In the genomic region with DNA sequence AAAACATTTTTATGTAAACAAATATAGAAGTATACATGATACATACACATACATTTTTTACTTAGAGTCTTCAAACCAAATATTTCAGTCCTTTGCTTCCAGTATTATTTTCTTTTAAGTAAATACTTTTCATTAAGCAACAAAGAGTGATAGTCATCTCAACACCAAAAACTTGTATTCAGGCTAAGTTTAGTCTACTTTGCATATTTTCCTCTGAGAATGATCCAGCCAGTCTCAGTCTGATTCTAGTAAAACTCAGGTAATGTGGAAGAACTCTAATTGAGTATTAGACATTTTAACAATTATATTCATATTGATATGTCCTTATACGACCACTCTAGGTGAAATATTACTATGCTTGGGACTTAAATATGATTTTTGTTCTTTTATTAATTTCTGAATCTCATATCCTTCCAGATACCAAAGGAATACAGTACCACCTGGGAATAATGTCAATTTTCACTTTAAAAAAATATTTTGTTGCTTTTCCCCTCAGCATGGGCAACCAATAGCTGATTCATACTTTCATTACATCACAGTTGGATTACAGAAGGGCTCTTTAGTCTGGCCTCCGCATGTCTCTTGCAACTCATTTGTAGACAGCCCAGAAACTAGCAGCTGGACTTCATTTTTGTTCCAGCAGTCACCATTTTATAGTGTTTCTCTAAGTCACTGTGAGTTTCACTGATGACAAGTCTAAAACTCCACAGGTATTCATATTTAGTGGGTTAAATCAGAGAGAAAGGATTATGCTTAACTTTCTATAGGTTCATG, we compare ENCODE assay signal across 10 cellular contexts.
DNase-seq lines count a peak whose midpoint lies in the region; ATAC-seq, FAIRE-seq and TF ChIP-seq lines count a peak whose summit lies in the region.
"Had no signal": no experiment of that assay in that cellular context is flagged by ENCODE, and none has a peak within 500 bp of the region (broad histone marks: within the 10 kb centered on the region; RNA-seq: fewer than 3 reads in every experiment).

No MANE protein-coding gene starts in this region.

- H3K9me3 ChIP-seq in A549: no peaks in the 10 kb centered on the region
- H3K9me3 ChIP-seq: BLaER1 had no signal

- peaks cover 24% of the 10 kb centered on the region for H3K4me1 ChIP-seq in A549
- H3K4me1 ChIP-seq: BLaER1 had no signal

- DNase-seq in A549 (ENCODE audit: low read depth in 1 of 2, low spot score in 1 of 2): peak in 1 of 2 experiments; percentile 20
- DNase-seq in Right ventricle myocardium superior: no peak
- DNase-seq in immature natural killer cell: no peak
- DNase-seq in activated naive CD4-positive, alpha-beta T cell treated with Interleukin-2 at 50 U/mL for 16 hours: no peak
- DNase-seq in left colon: no peak
- DNase-seq in NK-92 (lab: John Stamatoyannopoulos, UW; ENCODE audit: unreplicated experiment): no peak
- DNase-seq: islet precursor cell had no signal

- H3K9me3 Mint-ChIP-seq in immature natural killer cell: no peaks in the 10 kb centered on the region

- intact Hi-C loops in Right ventricle myocardium superior (cut with DNase I): no loop called here
- intact Hi-C loops in left colon (cut with DNase I, micrococcal nuclease): no loop called here

- TF ChIP-seq EP300 in A549 (IDR thresholded peaks at IDR 0.05): no peak

- TF ChIP-seq RAD21 in A549 (conservative IDR thresholded peaks at IDR 0.05 in 1 of 2, IDR thresholded peaks at IDR 0.05 in 1 of 2): no peak

- no peak for TF ChIP-seq CTCF in A549 (IDR thresholded peaks at IDR 0.05)

- ATAC-seq in A549: 0 out of 6 replicates have a peak, but pooled peaks of 1 of the 2 experiments have one; percentile 18
- peak; percentile 87 for ATAC-seq in GM19351 (IDR thresholded peaks at IDR 0.05; ENCODE audit: unreplicated experiment)
- peak; percentile 66 for ATAC-seq in HG03139 (IDR thresholded peaks at IDR 0.05; ENCODE audit: unreplicated experiment)
- peak; percentile 72 for ATAC-seq in Right ventricle myocardium superior (ENCODE audit: poor library complexity)
- ATAC-seq in left colon: no peak

- CTCF ChIA-PET in A549 (lab: Yijun Ruan, JAX): no interaction called here

- WGBS in A549 (ENCODE audit: missing lambda C conversion rate): 81% methylated on average over 2 of the region's 2 CpGs

- H3K27ac ChIP-seq in A549: peak overlapping the region in 1 of 2 experiments; percentile 18; a peak in 1 of 6 replicates
- H3K27ac ChIP-seq: BLaER1 had no signal

- H3K27me3 Mint-ChIP-seq in immature natural killer cell (ENCODE audit: low read depth in 3 of 3): no peaks in the 10 kb centered on the region

- H3K4me3 Mint-ChIP-seq in immature natural killer cell: no peak overlapping the region

- no peak overlapping the region for H3K4me3 ChIP-seq in A549
- H3K4me3 ChIP-seq: BLaER1 had no signal

- no peak for TF ChIP-seq POLR2A in A549 (IDR thresholded peaks at IDR 0.05; ENCODE audit: low read length)

- H3K4me1 Mint-ChIP-seq in immature natural killer cell: no peaks in the 10 kb centered on the region

- POLR2A ChIA-PET in A549 (lab: Yijun Ruan, JAX): no interaction called here

- peak; percentile 23 for FAIRE-seq in A549 (lab: Jason Lieb, UNC)

- peak overlapping the region; percentile 81; the same call in 2 of the 3 replicates for H3K4me2 ChIP-seq in A549
- H3K4me2 ChIP-seq: BLaER1 had no signal

- H3K27ac Mint-ChIP-seq in immature natural killer cell: no peak overlapping the region

- no peaks in the 10 kb centered on the region for H3K36me3 Mint-ChIP-seq in immature natural killer cell

TF ChIP-seq in A549, 52 proteins besides CTCF, POLR2A, EP300 and RAD21:
- TF ChIP-seq, protein P1, sequence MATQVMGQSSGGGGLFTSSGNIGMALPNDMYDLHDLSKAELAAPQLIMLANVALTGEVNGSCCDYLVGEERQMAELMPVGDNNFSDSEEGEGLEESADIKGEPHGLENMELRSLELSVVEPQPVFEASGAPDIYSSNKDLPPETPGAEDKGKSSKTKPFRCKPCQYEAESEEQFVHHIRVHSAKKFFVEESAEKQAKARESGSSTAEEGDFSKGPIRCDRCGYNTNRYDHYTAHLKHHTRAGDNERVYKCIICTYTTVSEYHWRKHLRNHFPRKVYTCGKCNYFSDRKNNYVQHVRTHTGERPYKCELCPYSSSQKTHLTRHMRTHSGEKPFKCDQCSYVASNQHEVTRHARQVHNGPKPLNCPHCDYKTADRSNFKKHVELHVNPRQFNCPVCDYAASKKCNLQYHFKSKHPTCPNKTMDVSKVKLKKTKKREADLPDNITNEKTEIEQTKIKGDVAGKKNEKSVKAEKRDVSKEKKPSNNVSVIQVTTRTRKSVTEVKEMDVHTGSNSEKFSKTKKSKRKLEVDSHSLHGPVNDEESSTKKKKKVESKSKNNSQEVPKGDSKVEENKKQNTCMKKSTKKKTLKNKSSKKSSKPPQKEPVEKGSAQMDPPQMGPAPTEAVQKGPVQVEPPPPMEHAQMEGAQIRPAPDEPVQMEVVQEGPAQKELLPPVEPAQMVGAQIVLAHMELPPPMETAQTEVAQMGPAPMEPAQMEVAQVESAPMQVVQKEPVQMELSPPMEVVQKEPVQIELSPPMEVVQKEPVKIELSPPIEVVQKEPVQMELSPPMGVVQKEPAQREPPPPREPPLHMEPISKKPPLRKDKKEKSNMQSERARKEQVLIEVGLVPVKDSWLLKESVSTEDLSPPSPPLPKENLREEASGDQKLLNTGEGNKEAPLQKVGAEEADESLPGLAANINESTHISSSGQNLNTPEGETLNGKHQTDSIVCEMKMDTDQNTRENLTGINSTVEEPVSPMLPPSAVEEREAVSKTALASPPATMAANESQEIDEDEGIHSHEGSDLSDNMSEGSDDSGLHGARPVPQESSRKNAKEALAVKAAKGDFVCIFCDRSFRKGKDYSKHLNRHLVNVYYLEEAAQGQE (IDR thresholded peaks at IDR 0.05): no peak
- no peak for TF ChIP-seq CBX2 (IDR thresholded peaks at IDR 0.05; ENCODE audit: borderline replicate concordance, low read depth)
- TF ChIP-seq TP53 (CRISPR knock-in tag; IDR thresholded peaks at IDR 0.05): no peak
- TF ChIP-seq, protein P2, sequence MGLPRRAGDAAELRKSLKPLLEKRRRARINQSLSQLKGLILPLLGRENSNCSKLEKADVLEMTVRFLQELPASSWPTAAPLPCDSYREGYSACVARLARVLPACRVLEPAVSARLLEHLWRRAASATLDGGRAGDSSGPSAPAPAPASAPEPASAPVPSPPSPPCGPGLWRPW (IDR thresholded peaks at IDR 0.05): no peak
- no peak for TF ChIP-seq MAFK (IDR thresholded peaks at IDR 0.05; ENCODE audit: partially characterized antibody)
- no peak for TF ChIP-seq MYC (IDR thresholded peaks at IDR 0.05; ENCODE audit: borderline replicate concordance, low read length)
- no peak for TF ChIP-seq FOSB (CRISPR knock-in tag; IDR thresholded peaks at IDR 0.05)
- TF ChIP-seq ESRRA (IDR thresholded peaks at IDR 0.05; ENCODE audit: borderline replicate concordance, low read length): no peak
- TF ChIP-seq MAZ (IDR thresholded peaks at IDR 0.05; ENCODE audit: borderline replicate concordance, low read depth, low read length): no peak
- TF ChIP-seq KDM1A (IDR thresholded peaks at IDR 0.05; ENCODE audit: low read depth): no peak
- no peak for TF ChIP-seq JUN (IDR thresholded peaks at IDR 0.05)
- no peak for TF ChIP-seq TFCP2L1 (CRISPR knock-in tag; IDR thresholded peaks at IDR 0.05)
- TF ChIP-seq HOXB13 (CRISPR knock-in tag; IDR thresholded peaks at IDR 0.05; ENCODE audit: low read depth): no peak
